In genomic region chr12:56110571-56110970, GRCh38 we compare ENCODE assay signal across 23 cellular contexts. TPM values are rescaled to one million over a fixed set of nuclear protein-coding genes. Genes with fewer than 3 reads are reported as not detected.
DNase-seq lines count a peak whose midpoint lies in the region; ATAC-seq, FAIRE-seq and TF ChIP-seq lines count a peak whose summit lies in the region.
"Had no signal": no experiment of that assay in that cellular context is flagged by ENCODE, and none has a peak within 500 bp of the region (broad histone marks: within the 10 kb centered on the region; RNA-seq: fewer than 3 reads in every experiment).

No MANE protein-coding gene starts in this region.

- no peak overlapping the region for H3K18ac ChIP-seq in trophoblast cell (ENCODE audit: low read length)

- peak; percentile 96 for FAIRE-seq in keratinocyte (lab: Jason Lieb, UNC)
- FAIRE-seq: A549, GM19239, RCC 7860 had no signal

- no peaks in the 10 kb centered on the region for H3K27me3 Mint-ChIP-seq in activated T-cell treated with anti-CD3 and anti-CD28 coated beads, Interleukin-2, amount 50 U/mL, for 24 hours
- H3K27me3 Mint-ChIP-seq in CD4-positive, CD25-positive, alpha-beta regulatory T cell: no peaks in the 10 kb centered on the region

- H3K9me3 Mint-ChIP-seq in activated T-cell treated with anti-CD3 and anti-CD28 coated beads, Interleukin-2, amount 50 U/mL, for 24 hours: no peaks in the 10 kb centered on the region
- no peaks in the 10 kb centered on the region for H3K9me3 Mint-ChIP-seq in CD4-positive, CD25-positive, alpha-beta regulatory T cell
- H3K9me3 Mint-ChIP-seq: CD8-positive, alpha-beta T cell; H9 had no signal

- H2AK5ac ChIP-seq in trophoblast cell (ENCODE audit: low read length): no peak overlapping the region

- H3K4me3 Mint-ChIP-seq in activated T-cell treated with anti-CD3 and anti-CD28 coated beads, Interleukin-2, amount 50 U/mL, for 24 hours: no peak overlapping the region
- peak overlapping the region in 1 of 4 donors; percentile 63 for H3K4me3 Mint-ChIP-seq in CD4-positive, CD25-positive, alpha-beta regulatory T cell
- H3K4me3 Mint-ChIP-seq: CD8-positive, alpha-beta T cell; H9 had no signal

- CTCF ChIA-PET in mammary epithelial cell (lab: Charles Lee; ENCODE audit: low non-redundant PET): interaction anchor here (0.6 kb wide), 1 partner anchor 114 kb away, joined by 4 read pairs; no protein-coding TSS in a partner anchor

- no peak overlapping the region for H3K4me3 ChIP-seq in CD4-positive, CD25-positive, alpha-beta regulatory T cell (ENCODE audit: low read depth, low read length)
- H3K4me3 ChIP-seq in mammary epithelial cell (replicated peaks in 1 of 3; ENCODE audit: insufficient read depth in 1 of 3, low read depth in 2 of 3, low read length in 3 of 3): no peak overlapping the region
- peak overlapping the region in 1 of 3 experiments; percentile 19 for H3K4me3 ChIP-seq in keratinocyte (ENCODE audit: control insufficient read depth in 2 of 3, extremely low read depth in 1 of 3, insufficient read depth in 2 of 3, low read depth in 1 of 3, low read length in 3 of 3)
- no peak overlapping the region for H3K4me3 ChIP-seq in trophoblast cell (ENCODE audit: low read depth, low read length)
- no peak overlapping the region for H3K4me3 ChIP-seq in SJCRH30
- H3K4me3 ChIP-seq: A549, BLaER1 had no signal

- H2AFZ ChIP-seq in mammary epithelial cell (ENCODE audit: low read depth, low read length) (no peak overlapping the region), keratinocyte (ENCODE audit: control insufficient read depth, low read length) (no peak overlapping the region), trophoblast cell (ENCODE audit: insufficient read depth, low read length, poor library complexity) (no peak overlapping the region)

- H3K27me3 ChIP-seq in CD4-positive, CD25-positive, alpha-beta regulatory T cell (ENCODE audit: control insufficient read depth, insufficient read depth, low read length): no peaks in the 10 kb centered on the region
- H3K27me3 ChIP-seq in mammary epithelial cell (ENCODE audit: insufficient read depth, low read length) (no peaks in the 10 kb centered on the region), keratinocyte (ENCODE audit: control insufficient read depth, extremely low read depth, insufficient read depth, low read length) (no peaks in the 10 kb centered on the region), trophoblast cell (ENCODE audit: insufficient read depth, low read length) (no peaks in the 10 kb centered on the region), SJCRH30 (no peaks in the 10 kb centered on the region)
- H3K27me3 ChIP-seq: BLaER1 had no signal

- no peak for ATAC-seq in CD4-positive, CD25-positive, alpha-beta regulatory T cell (ENCODE audit: low read depth in 2 of 2)
- ATAC-seq: A549; CD8-positive, alpha-beta T cell had no signal

- H4K91ac ChIP-seq in trophoblast cell (ENCODE audit: low read depth, low read length): no peak overlapping the region

- H3K27ac ChIP-seq in CD4-positive, CD25-positive, alpha-beta regulatory T cell (ENCODE audit: insufficient read depth, low read length, poor library complexity, severe bottlenecking): no peak overlapping the region
- H3K27ac ChIP-seq in mammary epithelial cell (ENCODE audit: insufficient read depth, low read depth, low read length) (no peak overlapping the region), keratinocyte (ENCODE audit: control insufficient read depth, insufficient read depth, low read length) (peak overlapping the region; percentile 46), trophoblast cell (ENCODE audit: low read depth, low read length) (no peak overlapping the region), SJCRH30 (no peak overlapping the region)
- H3K27ac ChIP-seq: A549, BLaER1 had no signal

- peaks cover 39% of the 10 kb centered on the region for H3K4me1 Mint-ChIP-seq in activated T-cell treated with anti-CD3 and anti-CD28 coated beads, Interleukin-2, amount 50 U/mL, for 24 hours (ENCODE audit: low read depth)
- H3K4me1 Mint-ChIP-seq in CD4-positive, CD25-positive, alpha-beta regulatory T cell: peaks cover 3 to 21% (median 15%) of the 10 kb centered on the region in 4 donors

- intact Hi-C loops in mammary epithelial cell (cut with micrococcal nuclease): no loop called here

- H3K9me3 ChIP-seq in CD4-positive, CD25-positive, alpha-beta regulatory T cell (ENCODE audit: control insufficient read depth in 2 of 2, low read length in 2 of 2): no peaks in the 10 kb centered on the region
- H3K9me3 ChIP-seq in mammary epithelial cell (replicated peaks; ENCODE audit: insufficient read depth, low read length): no peaks in the 10 kb centered on the region
- no peaks in the 10 kb centered on the region for H3K9me3 ChIP-seq in keratinocyte (ENCODE audit: control insufficient read depth, low read depth, low read length)
- H3K9me3 ChIP-seq in trophoblast cell (ENCODE audit: insufficient read depth, low read depth, low read length): no peaks in the 10 kb centered on the region
- no peaks in the 10 kb centered on the region for H3K9me3 ChIP-seq in SJCRH30 (replicated peaks)
- H3K9me3 ChIP-seq: A549, BLaER1 had no signal

- peak overlapping the region; percentile 86 for H3K27ac Mint-ChIP-seq in activated T-cell treated with anti-CD3 and anti-CD28 coated beads, Interleukin-2, amount 50 U/mL, for 24 hours
- H3K27ac Mint-ChIP-seq in CD4-positive, CD25-positive, alpha-beta regulatory T cell: peak overlapping the region in 2 of 3 donors; percentile 6 to 65
- H3K27ac Mint-ChIP-seq: CD8-positive, alpha-beta T cell; H9 had no signal

- H4K20me1 ChIP-seq in mammary epithelial cell (ENCODE audit: insufficient read depth, low read length) (no peaks in the 10 kb centered on the region), keratinocyte (ENCODE audit: control insufficient read depth, extremely low read depth, insufficient read depth, low read length) (peaks cover 6% of the 10 kb centered on the region)

- H3K14ac ChIP-seq in trophoblast cell (ENCODE audit: low read length): no peak overlapping the region

- dilution Hi-C loops in mammary epithelial cell (cut with HindIII; ENCODE audit: low sequenced_read_pairs) (no loop called here), keratinocyte (cut with MboI; ENCODE audit: extremely low pct_ligation_motif_present, low sequenced_read_pairs) (no loop called here)

- H3K23ac ChIP-seq in trophoblast cell (ENCODE audit: low read length): no peak overlapping the region

- H4K8ac ChIP-seq in trophoblast cell (ENCODE audit: low read depth, low read length): no peak overlapping the region

- DNase-seq in activated T-cell treated with anti-CD3 and anti-CD28 coated beads, Interleukin-2, amount 50 U/mL, for 24 hours: no peak
- no peak for DNase-seq in activated T-cell treated with anti-CD3 and anti-CD28 coated beads for 4 hours
- no peak for DNase-seq in CD4-positive, CD25-positive, alpha-beta regulatory T cell
- DNase-seq in mammary epithelial cell: peak; percentile 87
- peak; percentile 75 for DNase-seq in keratinocyte (ENCODE audit: low read depth, low spot score)
- DNase-seq in trophoblast cell: no peak
- no peak for DNase-seq in SJCRH30
- no peak for DNase-seq in OCI-M2 (lab: John Stamatoyannopoulos, UW; ENCODE audit: unreplicated experiment)
- DNase-seq: Calu3; CD8-positive, alpha-beta T cell; GF-D8; H9; KG1; NCI-H1417; NCI-H187; NCI-H2107; NCI-H510A; NCI-H748 treated with DMSO at 0.1 percent for 48 hours; NK-92 treated with Interleukin-12 subunit alpha and Interleukin-12 subunit beta, amount 100 ng/mL, for 24 hours had no signal

- H3K79me1 ChIP-seq in trophoblast cell (ENCODE audit: low read length): peaks cover under 1% of the 10 kb centered on the region

- no peak overlapping the region for H2BK120ac ChIP-seq in trophoblast cell (ENCODE audit: insufficient read depth, low read length, poor library complexity)

- no peak overlapping the region for H2BK5ac ChIP-seq in trophoblast cell (ENCODE audit: low read depth, low read length, poor library complexity)

- BruUV-seq in mammary epithelial cell (replicated peaks; lab: Mats Ljungman, UMichigan): TSS peak; percentile 0

- H3K79me2 ChIP-seq in mammary epithelial cell (ENCODE audit: insufficient read depth, low read length) (peaks cover 43% of the 10 kb centered on the region), keratinocyte (ENCODE audit: control insufficient read depth, insufficient read depth, low read length) (peaks cover 31% of the 10 kb centered on the region), trophoblast cell (ENCODE audit: control insufficient read depth, insufficient read depth, low read length, poor library complexity) (no peaks in the 10 kb centered on the region)

- in situ Hi-C loops in mammary epithelial cell (cut with MboI; ENCODE audit: low sequenced_read_pairs in 2 of 2): loop anchor here in 1 of 2 donors (10.0 kb wide), 1 partner anchor 66 kb away; the partner anchor contains the start of gene RPS26

- H3K9ac ChIP-seq in mammary epithelial cell (ENCODE audit: insufficient read depth, low read length) (no peak overlapping the region), keratinocyte (ENCODE audit: control insufficient read depth, extremely low read depth, insufficient read depth, low read length) (no peak overlapping the region), trophoblast cell (ENCODE audit: low read length) (no peak overlapping the region)
- H3K9ac ChIP-seq: BLaER1 had no signal

- H3K36me3 ChIP-seq in CD4-positive, CD25-positive, alpha-beta regulatory T cell (ENCODE audit: control insufficient read depth, insufficient read depth, low read length): peaks cover 62% of the 10 kb centered on the region
- peaks cover 51% of the 10 kb centered on the region for H3K36me3 ChIP-seq in mammary epithelial cell (ENCODE audit: insufficient read depth, low read length)
- H3K36me3 ChIP-seq in keratinocyte (ENCODE audit: control insufficient read depth in 2 of 2, extremely low read depth in 1 of 2, insufficient read depth in 2 of 2, low read length in 2 of 2): peaks cover 23 to 54% of the 10 kb centered on the region in 2 experiments
- H3K36me3 ChIP-seq in trophoblast cell (ENCODE audit: control insufficient read depth in 1 of 2, insufficient read depth in 2 of 2, low read length in 2 of 2): peaks cover 30 to 52% of the 10 kb centered on the region in 2 experiments
- H3K36me3 ChIP-seq in SJCRH30: peaks cover 75% of the 10 kb centered on the region

- 21% methylated on average over 5 of the region's 5 CpGs for WGBS in mammary epithelial cell (ENCODE audit: low coverage, missing lambda C conversion rate)
- no CpG with 5 or more reads among the region's 5 CpGs for WGBS in trophoblast cell (ENCODE audit: extremely low coverage, insufficient coverage, insufficient read length)

- no peak overlapping the region for H4K12ac ChIP-seq in trophoblast cell (ENCODE audit: low read depth, low read length)

- no peak overlapping the region for H2BK12ac ChIP-seq in trophoblast cell (ENCODE audit: low read length)

- H3K4ac ChIP-seq in trophoblast cell (ENCODE audit: low read depth, low read length): no peak overlapping the region

- peaks cover 13% of the 10 kb centered on the region for H3K4me1 ChIP-seq in CD4-positive, CD25-positive, alpha-beta regulatory T cell (ENCODE audit: control insufficient read depth, insufficient read depth, low read length, poor library complexity, severe bottlenecking)
- H3K4me1 ChIP-seq in mammary epithelial cell (ENCODE audit: insufficient read depth, low read length): peaks cover 41% of the 10 kb centered on the region
- peaks cover 34% of the 10 kb centered on the region for H3K4me1 ChIP-seq in keratinocyte (ENCODE audit: control insufficient read depth, extremely low read depth, insufficient read depth, low read length)
- H3K4me1 ChIP-seq in trophoblast cell (ENCODE audit: control insufficient read depth in 1 of 2, insufficient read depth in 2 of 2, low read length in 2 of 2): peaks cover 0 to 4% of the 10 kb centered on the region in 2 experiments
- H3K4me1 ChIP-seq in SJCRH30: peaks cover 11% of the 10 kb centered on the region; the same call in 1 of the 2 replicates

- no peak for TF ChIP-seq CTCF in mammary epithelial cell (conservative IDR thresholded peaks at IDR 0.05 in 1 of 2, IDR thresholded peaks at IDR 0.05 in 1 of 2; ENCODE audit: extremely low read depth in 1 of 2, insufficient read depth in 1 of 2, low read depth in 1 of 2, low read length in 2 of 2)
- no peak for TF ChIP-seq CTCF in keratinocyte (optimal IDR thresholded peaks at IDR 0.05 in 1 of 3, IDR thresholded peaks at IDR 0.05 in 1 of 3, conservative IDR thresholded peaks at IDR 0.05 in 1 of 3; ENCODE audit: extremely low read depth in 1 of 3, insufficient read depth in 2 of 3, low read length in 3 of 3)

- peaks cover 96% of the 10 kb centered on the region for H3K36me3 Mint-ChIP-seq in activated T-cell treated with anti-CD3 and anti-CD28 coated beads, Interleukin-2, amount 50 U/mL, for 24 hours (ENCODE audit: low read depth)
- H3K36me3 Mint-ChIP-seq in CD4-positive, CD25-positive, alpha-beta regulatory T cell: peaks cover 40% of the 10 kb centered on the region

- H3K4me2 ChIP-seq in mammary epithelial cell (ENCODE audit: insufficient read depth, low read depth, low read length): peak overlapping the region; percentile 8
- peak overlapping the region; percentile 37 for H3K4me2 ChIP-seq in keratinocyte (ENCODE audit: control insufficient read depth, extremely low read depth, insufficient read depth, low read depth, low read length)
- no peak overlapping the region for H3K4me2 ChIP-seq in trophoblast cell (ENCODE audit: low read length)
- H3K4me2 ChIP-seq: A549, BLaER1 had no signal

- no peaks in the 10 kb centered on the region for H3K9me1 ChIP-seq in keratinocyte (ENCODE audit: control insufficient read depth, extremely low read depth, insufficient read depth, low read length)

RNA-seq across cellular contexts. Expression of gene RPL41, which starts 5.9 kb away (rescaled TPM):
- total RNA-seq in CD4-positive, CD25-positive, alpha-beta regulatory T cell: 4,134 TPM
- polyA plus RNA-seq in CD4-positive, CD25-positive, alpha-beta regulatory T cell: 1,000 to 10,000 TPM; 7,544 to 9,760 (median 8,849) TPM
- 1,000 to 10,000 TPM in 1 of 2 donors, 100 to 1,000 TPM in 1; 847 to 3,248 TPM for total RNA-seq in mammary epithelial cell
- polyA plus RNA-seq in mammary epithelial cell (7,406 TPM), keratinocyte (7,566 to 10,481 TPM (median 10,062 TPM) in 3 replicates)
- polyA minus RNA-seq in mammary epithelial cell (2,718 TPM), keratinocyte (1,408 to 2,195 TPM (median 1,503 TPM) in 3 replicates)
- polyA plus RNA-seq in keratinocyte (2011; ENCODE audit: low read depth): 3,262 TPM
- 13,641 and 15,426 TPM in 2 replicates for polyA plus RNA-seq in keratinocyte (2011; cell fraction: cytosol; rRNA removed)
- polyA plus RNA-seq in keratinocyte (2011; cell fraction: nucleus; rRNA removed): 4,005 and 4,039 TPM in 2 replicates
- polyA plus RNA-seq in keratinocyte (2012; ENCODE audit: low replicate concordance): 7,260 and 8,127 TPM in 2 replicates
- 1,298 TPM for polyA minus RNA-seq in keratinocyte (2011; cell fraction: cytosol; rRNA and poly(A)+ RNA removed)
- polyA minus RNA-seq in keratinocyte (2011; cell fraction: nucleus; rRNA and poly(A)+ RNA removed): 272 and 374 TPM in 2 replicates
- polyA plus RNA-seq in trophoblast cell (2013): 9,463 and 9,643 TPM in 2 replicates
- 5,544 and 5,661 TPM in 2 replicates for total RNA-seq in SJCRH30 (2014; rRNA removed; shearing (Covaris generic))

RNA-seq across cellular contexts. Expression of gene PA2G4, which starts 6.2 kb away (rescaled TPM):
- 63.8 TPM for total RNA-seq in CD4-positive, CD25-positive, alpha-beta regulatory T cell
- polyA plus RNA-seq in CD4-positive, CD25-positive, alpha-beta regulatory T cell: 100 to 1,000 TPM; 193 to 203 (median 196) TPM
- total RNA-seq in mammary epithelial cell: 100 to 1,000 TPM; 127 to 221 TPM
- polyA plus RNA-seq in mammary epithelial cell (425 TPM), keratinocyte (247 to 505 TPM (median 480 TPM) in 3 replicates)
- polyA minus RNA-seq in mammary epithelial cell (106 TPM), keratinocyte (43.9 to 207 TPM (median 82.7 TPM) in 3 replicates)
- polyA plus RNA-seq in keratinocyte (2011; ENCODE audit: low read depth): 147 TPM
- polyA plus RNA-seq in keratinocyte (2011; cell fraction: cytosol; rRNA removed): 318 and 422 TPM in 2 replicates
- 225 and 331 TPM in 2 replicates for polyA plus RNA-seq in keratinocyte (2011; cell fraction: nucleus; rRNA removed)
- polyA plus RNA-seq in keratinocyte (2012; ENCODE audit: low replicate concordance): 153 and 296 TPM in 2 replicates
- polyA minus RNA-seq in keratinocyte (2011; cell fraction: cytosol; rRNA and poly(A)+ RNA removed): 155 TPM
- 48.2 and 81.0 TPM in 2 replicates for polyA minus RNA-seq in keratinocyte (2011; cell fraction: nucleus; rRNA and poly(A)+ RNA removed)
- 131 and 133 TPM in 2 replicates for polyA plus RNA-seq in trophoblast cell (2013)
- 342 and 348 TPM in 2 replicates for total RNA-seq in SJCRH30 (2014; rRNA removed; shearing (Covaris generic))

RNA-seq across cellular contexts. Expression of gene ZC3H10, which starts 7.5 kb away (rescaled TPM):
- total RNA-seq in CD4-positive, CD25-positive, alpha-beta regulatory T cell: 11.0 TPM
- 1 to 10 TPM; 1.7 to 3.7 (median 2.9) TPM for polyA plus RNA-seq in CD4-positive, CD25-positive, alpha-beta regulatory T cell
- total RNA-seq in mammary epithelial cell: 1 to 10 TPM; 2.7 TPM
- 0.87 TPM for polyA plus RNA-seq in mammary epithelial cell
- polyA minus RNA-seq in mammary epithelial cell: 2.1 TPM
- 0.81 to 1.0 TPM (median 0.85 TPM) in 3 replicates for polyA plus RNA-seq in keratinocyte
- 0.89 TPM for polyA plus RNA-seq in keratinocyte (2011; ENCODE audit: low read depth)
- polyA plus RNA-seq in keratinocyte (2011; cell fraction: cytosol; rRNA removed): 0.43 and 0.44 TPM in 2 replicates
- polyA plus RNA-seq in keratinocyte (2011; cell fraction: nucleus; rRNA removed): 1.1 and 1.2 TPM in 2 replicates
- 1.0 and 1.2 TPM in 2 replicates for polyA plus RNA-seq in keratinocyte (2012; ENCODE audit: low replicate concordance)
- 0.96 to 3.8 TPM (median 3.7 TPM) in 3 replicates for polyA minus RNA-seq in keratinocyte
- polyA minus RNA-seq in keratinocyte (2011; cell fraction: cytosol; rRNA and poly(A)+ RNA removed): 0.58 TPM
- polyA minus RNA-seq in keratinocyte (2011; cell fraction: nucleus; rRNA and poly(A)+ RNA removed): 0.95 and 1.2 TPM in 2 replicates
- 2.0 TPM in 2 replicates for polyA plus RNA-seq in trophoblast cell (2013)
- total RNA-seq in SJCRH30 (2014; rRNA removed; shearing (Covaris generic)): 5.5 and 5.8 TPM in 2 replicates

RNA-seq across cellular contexts. Expression of gene ESYT1, which starts 17.5 kb away (rescaled TPM):
- total RNA-seq in CD4-positive, CD25-positive, alpha-beta regulatory T cell: 190 TPM
- polyA plus RNA-seq in CD4-positive, CD25-positive, alpha-beta regulatory T cell: 100 to 1,000 TPM; 249 to 395 (median 333) TPM
- total RNA-seq in mammary epithelial cell: 100 to 1,000 TPM; 166 to 366 TPM
- polyA plus RNA-seq in mammary epithelial cell (236 TPM), keratinocyte (140 to 205 TPM (median 141 TPM) in 3 replicates)
- polyA minus RNA-seq in mammary epithelial cell (447 TPM), keratinocyte (263 to 371 TPM (median 328 TPM) in 3 replicates)
- polyA plus RNA-seq in keratinocyte (2011; ENCODE audit: low read depth): 14.0 TPM
- polyA plus RNA-seq in keratinocyte (2011; cell fraction: cytosol; rRNA removed): 64.9 and 65.2 TPM in 2 replicates
- polyA plus RNA-seq in keratinocyte (2011; cell fraction: nucleus; rRNA removed): 375 and 378 TPM in 2 replicates
- polyA plus RNA-seq in keratinocyte (2012; ENCODE audit: low replicate concordance): 47.7 and 113 TPM in 2 replicates
- polyA minus RNA-seq in keratinocyte (2011; cell fraction: cytosol; rRNA and poly(A)+ RNA removed): 167 TPM
- polyA minus RNA-seq in keratinocyte (2011; cell fraction: nucleus; rRNA and poly(A)+ RNA removed): 386 and 463 TPM in 2 replicates
- 56.2 and 64.3 TPM in 2 replicates for polyA plus RNA-seq in trophoblast cell (2013)
- 86.7 and 92.9 TPM in 2 replicates for total RNA-seq in SJCRH30 (2014; rRNA removed; shearing (Covaris generic))

RNA-seq across cellular contexts. Expression of gene ERBB3, which starts 30.6 kb away (rescaled TPM):
- total RNA-seq in CD4-positive, CD25-positive, alpha-beta regulatory T cell: 0.69 TPM
- under 1 TPM; 0.14 to 1.00 (median 0.56) TPM for polyA plus RNA-seq in CD4-positive, CD25-positive, alpha-beta regulatory T cell
- 1 to 10 TPM; 2.0 to 3.6 TPM for total RNA-seq in mammary epithelial cell
- 4.0 TPM for polyA plus RNA-seq in mammary epithelial cell
- 9.6 TPM for polyA minus RNA-seq in mammary epithelial cell
- polyA plus RNA-seq in keratinocyte: 13.6 to 19.8 TPM (median 16.4 TPM) in 3 replicates
- 90.3 TPM for polyA plus RNA-seq in keratinocyte (2011; ENCODE audit: low read depth)
- polyA plus RNA-seq in keratinocyte (2011; cell fraction: cytosol; rRNA removed): 6.1 and 8.6 TPM in 2 replicates
- 41.3 and 45.7 TPM in 2 replicates for polyA plus RNA-seq in keratinocyte (2011; cell fraction: nucleus; rRNA removed)
- 9.1 and 57.6 TPM in 2 replicates for polyA plus RNA-seq in keratinocyte (2012; ENCODE audit: low replicate concordance)
- polyA minus RNA-seq in keratinocyte: 38.3 to 51.4 TPM (median 46.2 TPM) in 3 replicates
- polyA minus RNA-seq in keratinocyte (2011; cell fraction: cytosol; rRNA and poly(A)+ RNA removed): 10.6 TPM
- 33.0 and 47.2 TPM in 2 replicates for polyA minus RNA-seq in keratinocyte (2011; cell fraction: nucleus; rRNA and poly(A)+ RNA removed)
- polyA plus RNA-seq in trophoblast cell (2013): 89.0 and 92.2 TPM in 2 replicates
- total RNA-seq in SJCRH30 (2014; rRNA removed; shearing (Covaris generic)): 38.0 and 38.8 TPM in 2 replicates

Comparison
In these comparisons a context has a peak if more than half of its experiments do, and no peak if none do; other contexts are left out.
1. DNase-seq: peak in mammary epithelial cell (single experiment) and keratinocyte (single experiment); none in activated T-cell treated with anti-CD3 and anti-CD28 coated beads, Interleukin-2, amount 50 U/mL, for 24 hours (single experiment), activated T-cell treated with anti-CD3 and anti-CD28 coated beads for 4 hours (single experiment), CD4-positive, CD25-positive, alpha-beta regulatory T cell (0 of 3), trophoblast cell (0 of 2), SJCRH30 (0 of 2) and OCI-M2 (single experiment).